Comparison of ENCODE assay signal across 35 cellular contexts in genomic region chr5:31523041-31523440, GRCh38.
"Had no signal": no experiment of that assay in that cellular context is flagged by ENCODE, and none has a peak within 500 bp of the region (broad histone marks: within the 10 kb centered on the region; RNA-seq: fewer than 3 reads in every experiment).

No MANE protein-coding gene starts in this region.

- H3K4me3 ChIP-seq: MG63 had no signal

- H3K9ac ChIP-seq: KMS-11 had no signal

- DNase-seq: Karpas-422, Kasumi-1, MG63, MM.1S, MV-4-11, NCI-H1048, NCI-H1092, NCI-H1092 treated with DMSO at 0.1 percent for 48 hours, NCI-H1105, NCI-H1105 treated with DMSO at 0.1 percent for 48 hours, NCI-H1417, NCI-H1417 treated with DMSO at 0.1 percent for 48 hours, NCI-H1436, NCI-H1436 treated with DMSO at 0.1 percent for 48 hours, NCI-H146, NCI-H1694, NCI-H1694 treated with DMSO at 0.1 percent for 48 hours, NCI-H187, NCI-H187 treated with DMSO at 0.1 percent for 48 hours, NCI-H1930, NCI-H2029, NCI-H2029 treated with DMSO at 0.1 percent for 48 hours, NCI-H2081, NCI-H2081 treated with DMSO at 0.1 percent for 48 hours, NCI-H2107, NCI-H2171, NCI-H2171 treated with DMSO at 0.1 percent for 48 hours, NCI-H2227 treated with DMSO at 0.1 percent for 48 hours, NCI-H226, NCI-H345, NCI-H446, NCI-H446 treated with DMSO at 0.1 percent for 48 hours, NCI-H510A, NCI-H510A treated with DMSO at 0.1 percent for 48 hours had no signal

- H3K27ac ChIP-seq: KMS-11 had no signal

- H3K9me3 ChIP-seq: MG63 had no signal

- H3K4me2 ChIP-seq: KMS-11 had no signal

- H3K27me3 ChIP-seq: MG63 had no signal
